Comparison of ENCODE assay signal across 17 cellular contexts in the genomic region with DNA sequence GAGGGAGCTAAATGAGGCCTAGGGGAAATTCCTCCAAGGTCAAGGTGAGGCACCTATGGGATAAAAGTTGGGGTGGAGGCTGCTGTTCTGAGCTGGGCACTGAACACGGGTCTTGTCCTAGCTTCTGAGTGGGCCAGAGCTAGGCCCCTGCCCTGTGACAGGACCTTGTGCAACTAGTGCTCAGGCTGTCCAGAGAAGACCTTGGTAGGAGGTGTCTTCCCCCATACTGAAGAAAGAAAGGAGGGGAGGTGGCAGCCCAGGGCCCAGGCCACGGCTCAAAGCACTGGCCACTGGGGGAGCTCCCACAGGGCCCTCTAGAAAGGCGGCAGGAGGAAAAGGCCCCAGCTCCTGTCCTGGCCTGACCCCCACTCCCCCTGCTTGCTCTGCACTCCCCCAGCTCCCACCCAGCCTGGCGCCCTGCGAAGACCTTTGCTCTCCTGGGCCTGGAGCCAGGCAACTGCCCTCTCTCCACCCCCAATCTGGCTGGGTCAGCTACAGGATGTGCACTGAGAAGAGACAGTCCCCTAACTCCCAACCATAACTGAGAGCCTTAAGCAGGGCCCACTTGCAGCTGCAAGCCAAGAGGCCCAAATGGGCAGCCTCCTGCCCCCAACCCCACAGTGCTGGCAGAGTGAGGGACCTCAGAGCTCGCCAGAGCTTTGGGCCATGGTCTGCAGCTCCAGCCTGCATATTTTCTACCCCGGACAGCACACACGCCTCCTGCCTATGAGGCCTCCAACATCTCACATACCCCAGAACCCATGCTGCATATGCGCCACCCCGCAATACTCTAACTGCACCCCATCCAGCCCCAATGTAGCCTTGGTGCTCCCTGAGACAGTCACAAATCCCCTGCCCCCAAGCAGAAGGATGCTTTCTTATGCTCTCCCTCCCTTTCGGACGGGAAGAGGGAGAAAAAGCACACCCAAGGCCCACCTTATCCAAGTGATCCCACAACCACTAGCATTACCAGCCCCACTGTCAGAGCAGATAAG. TPM values are rescaled to one million over a fixed set of nuclear protein-coding genes. Genes with fewer than 3 reads are reported as not detected.
DNase-seq lines count a peak whose midpoint lies in the region; ATAC-seq and TF ChIP-seq lines count a peak whose summit lies in the region.
"Had no signal": no experiment of that assay in that cellular context is flagged by ENCODE, and none has a peak within 500 bp of the region (broad histone marks: within the 10 kb centered on the region; RNA-seq: fewer than 3 reads in every experiment).

No MANE protein-coding gene starts in this region.

- H3K9me3 ChIP-seq in heart right ventricle = no peaks in the 10 kb centered on the region
- H3K9me3 ChIP-seq in vagina = no peaks in the 10 kb centered on the region

- H3K27ac ChIP-seq in heart right ventricle (peak overlapping the region in 9 of 10 donors; percentile 24 to 62 (median 47)), vagina (peak overlapping the region; percentile 78)
- H3K27ac ChIP-seq: epithelial cell of prostate had no signal

- POLR2A ChIA-PET in activated CD8-positive, alpha-beta T cell treated with anti-CD3 and anti-CD28 coated beads, Interleukin-2, amount 10 ng/mL, durations not matched to agents 7 days and 5 days (lab: Charles Lee) = no interaction called here
- POLR2A ChIA-PET in activated CD8-positive, alpha-beta T cell treated with anti-CD3 and anti-CD28 coated beads for 36 hours (lab: Charles Lee) = interaction anchor here (0.7 kb wide), 1 partner anchor 21 kb away, joined by 3 read pairs; no protein-coding TSS in a partner anchor

- no peak for ATAC-seq in activated CD8-positive, alpha-beta T cell treated with anti-CD3 and anti-CD28 coated beads, Interleukin-2, amount 10 ng/mL, durations not matched to agents 7 days and 5 days
- ATAC-seq in activated CD8-positive, alpha-beta T cell treated with anti-CD3 and anti-CD28 coated beads for 36 hours = no peak
- peak in 7 of 8 donors; percentile 4 to 28 (median 14) for ATAC-seq in heart right ventricle
- ATAC-seq: activated CD4-positive, CD25-positive, alpha-beta regulatory T cell treated with anti-CD3 and anti-CD28 coated beads, Interleukin-2, amount 50 U/mL, for 24 hours; natural killer cell treated with Interleukin-12 subunit alpha and Interleukin-12 subunit beta and Interleukin-15 and Interleukin-18, amount 100 ng/mL, for 72 hours; stimulated activated naive B cell treated with anti-CD40 and anti-IgM and Interleukin-4, amounts not matched to agents 10 μg/mL and 1 μg/mL and 100 μg/mL, for 72 hours had no signal

- intact Hi-C loops in activated CD8-positive, alpha-beta T cell treated with anti-CD3 and anti-CD28 coated beads for 36 hours (cut with micrococcal nuclease) = no loop called here
- intact Hi-C loops in heart right ventricle (cut with DNase I) (no loop called here), vagina (cut with DNase I) (no loop called here)

- no peaks in the 10 kb centered on the region for H3K27me3 Mint-ChIP-seq in activated CD8-positive, alpha-beta T cell treated with anti-CD3 and anti-CD28 coated beads, Interleukin-2, amount 10 ng/mL, durations not matched to agents 7 days and 5 days (ENCODE audit: low read depth)
- no peaks in the 10 kb centered on the region for H3K27me3 Mint-ChIP-seq in activated CD8-positive, alpha-beta T cell treated with anti-CD3 and anti-CD28 coated beads for 36 hours
- H3K27me3 Mint-ChIP-seq in neural crest cell (ENCODE audit: low read depth) = no peaks in the 10 kb centered on the region
- H3K27me3 Mint-ChIP-seq: natural killer cell treated with Interleukin-12 subunit alpha and Interleukin-12 subunit beta and Interleukin-15 and Interleukin-18, amount 100 ng/mL, for 72 hours; stimulated activated naive B cell treated with anti-CD40 and anti-IgM and Interleukin-4, amounts not matched to agents 10 μg/mL and 1 μg/mL and 100 μg/mL, for 72 hours had no signal

- H3K4me3 ChIP-seq in heart right ventricle (no peak overlapping the region), vagina (no peak overlapping the region)

- 56 to 58% methylated on average over 12 of the region's 12 CpGs for WGBS in heart right ventricle, 2 donors

- no peak for TF ChIP-seq CTCF in activated CD8-positive, alpha-beta T cell treated with anti-CD3 and anti-CD28 coated beads for 36 hours (IDR thresholded peaks at IDR 0.05)
- TF ChIP-seq CTCF in heart right ventricle (IDR thresholded peaks at IDR 0.05) (peak in 2 of 9 donors; percentile 4 to 12), neural crest cell (conservative IDR thresholded peaks at IDR 0.05) (no peak), vagina (IDR thresholded peaks at IDR 0.05) (no peak)

- H3K4me1 ChIP-seq in heart right ventricle (peaks cover 53 to 100% (median 98%) of the 10 kb centered on the region in 9 donors), vagina (peaks cover 95% of the 10 kb centered on the region)

- no peak overlapping the region for H3K4me3 Mint-ChIP-seq in activated CD8-positive, alpha-beta T cell treated with anti-CD3 and anti-CD28 coated beads, Interleukin-2, amount 10 ng/mL, durations not matched to agents 7 days and 5 days
- no peak overlapping the region for H3K4me3 Mint-ChIP-seq in activated CD8-positive, alpha-beta T cell treated with anti-CD3 and anti-CD28 coated beads for 36 hours
- no peak overlapping the region for H3K4me3 Mint-ChIP-seq in neural crest cell
- H3K4me3 Mint-ChIP-seq: natural killer cell treated with Interleukin-12 subunit alpha and Interleukin-12 subunit beta and Interleukin-15 and Interleukin-18, amount 100 ng/mL, for 72 hours; stimulated activated naive B cell treated with anti-CD40 and anti-IgM and Interleukin-4, amounts not matched to agents 10 μg/mL and 1 μg/mL and 100 μg/mL, for 72 hours had no signal

- no peaks in the 10 kb centered on the region for H3K9me3 Mint-ChIP-seq in activated CD8-positive, alpha-beta T cell treated with anti-CD3 and anti-CD28 coated beads, Interleukin-2, amount 10 ng/mL, durations not matched to agents 7 days and 5 days (ENCODE audit: insufficient read depth)
- no peaks in the 10 kb centered on the region for H3K9me3 Mint-ChIP-seq in activated CD8-positive, alpha-beta T cell treated with anti-CD3 and anti-CD28 coated beads for 36 hours
- H3K9me3 Mint-ChIP-seq in neural crest cell = no peaks in the 10 kb centered on the region
- H3K9me3 Mint-ChIP-seq: natural killer cell treated with Interleukin-12 subunit alpha and Interleukin-12 subunit beta and Interleukin-15 and Interleukin-18, amount 100 ng/mL, for 72 hours; stimulated activated naive B cell treated with anti-CD40 and anti-IgM and Interleukin-4, amounts not matched to agents 10 μg/mL and 1 μg/mL and 100 μg/mL, for 72 hours had no signal

- peaks cover 10% of the 10 kb centered on the region for H3K4me1 Mint-ChIP-seq in activated CD8-positive, alpha-beta T cell treated with anti-CD3 and anti-CD28 coated beads, Interleukin-2, amount 10 ng/mL, durations not matched to agents 7 days and 5 days (ENCODE audit: low read depth)
- no peaks in the 10 kb centered on the region for H3K4me1 Mint-ChIP-seq in activated CD8-positive, alpha-beta T cell treated with anti-CD3 and anti-CD28 coated beads for 36 hours (ENCODE audit: low read depth)
- H3K4me1 Mint-ChIP-seq in neural crest cell = peaks cover 7% of the 10 kb centered on the region

- no peak for DNase-seq in activated CD8-positive, alpha-beta T cell treated with anti-CD3 and anti-CD28 coated beads, Interleukin-2, amount 10 ng/mL, durations not matched to agents 7 days and 5 days
- no peak for DNase-seq in activated CD8-positive, alpha-beta T cell treated with anti-CD3 and anti-CD28 coated beads for 36 hours
- DNase-seq in heart right ventricle = peak; percentile 59 to 73
- no peak for DNase-seq in neural crest cell (ENCODE audit: low read depth, low spot score)
- no peak for DNase-seq in vagina (ENCODE audit: extremely low spot score in 2 of 2)
- DNase-seq in inferior parietal cortex (ENCODE audit: extremely low spot score) = no peak
- DNase-seq in activated naive CD4-positive, alpha-beta T cell (lab: John Stamatoyannopoulos, UW) = no peak
- no peak for DNase-seq in NCI-H1930 (lab: John Stamatoyannopoulos, UW)
- DNase-seq: 8988T; NCI-H1105; NCI-H510A treated with DMSO at 0.1 percent for 48 hours; stimulated activated naive B cell treated with anti-CD40 and anti-IgM and Interleukin-4, amounts not matched to agents 10 μg/mL and 1 μg/mL and 100 μg/mL, for 72 hours had no signal

- H3K36me3 ChIP-seq in heart right ventricle = peaks cover 0 to 76% (median 0%) of the 10 kb centered on the region in 9 donors
- peaks cover 0 to 6% of the 10 kb centered on the region in 2 donors for H3K36me3 ChIP-seq in vagina

- peak overlapping the region; percentile 20 for H3K27ac Mint-ChIP-seq in activated CD8-positive, alpha-beta T cell treated with anti-CD3 and anti-CD28 coated beads, Interleukin-2, amount 10 ng/mL, durations not matched to agents 7 days and 5 days
- no peak overlapping the region for H3K27ac Mint-ChIP-seq in activated CD8-positive, alpha-beta T cell treated with anti-CD3 and anti-CD28 coated beads for 36 hours
- H3K27ac Mint-ChIP-seq in neural crest cell (ENCODE audit: unreplicated experiment) = peak overlapping the region; percentile 90

- no peaks in the 10 kb centered on the region for H3K27me3 ChIP-seq in heart right ventricle
- no peaks in the 10 kb centered on the region for H3K27me3 ChIP-seq in vagina

- no peak for TF ChIP-seq POLR2A in vagina (IDR thresholded peaks at IDR 0.05)

- CTCF ChIA-PET in activated CD8-positive, alpha-beta T cell treated with anti-CD3 and anti-CD28 coated beads, Interleukin-2, amount 10 ng/mL, durations not matched to agents 7 days and 5 days (lab: Charles Lee) = interaction anchor here (0.6 to 4.8 kb wide), 6 partner anchors 10 to 162 kb away, joined by 3 to 52 read pairs (median 4); no protein-coding TSS in a partner anchor
- CTCF ChIA-PET in activated CD8-positive, alpha-beta T cell treated with anti-CD3 and anti-CD28 coated beads for 36 hours (lab: Charles Lee) = interaction anchor here (1.0 to 7.0 kb wide), 13 partner anchors 10 to 492 kb away, joined by 3 to 94 read pairs (median 6); a partner anchor contains a TSS

- peaks cover 2% of the 10 kb centered on the region for H3K36me3 Mint-ChIP-seq in activated CD8-positive, alpha-beta T cell treated with anti-CD3 and anti-CD28 coated beads, Interleukin-2, amount 10 ng/mL, durations not matched to agents 7 days and 5 days (ENCODE audit: low read depth)
- no peaks in the 10 kb centered on the region for H3K36me3 Mint-ChIP-seq in activated CD8-positive, alpha-beta T cell treated with anti-CD3 and anti-CD28 coated beads for 36 hours (ENCODE audit: low read depth)
- no peaks in the 10 kb centered on the region for H3K36me3 Mint-ChIP-seq in neural crest cell (ENCODE audit: low read depth)
- H3K36me3 Mint-ChIP-seq: natural killer cell treated with Interleukin-12 subunit alpha and Interleukin-12 subunit beta and Interleukin-15 and Interleukin-18, amount 100 ng/mL, for 72 hours had no signal

RNA-seq across cellular contexts. Expression of a gene that starts 15.3 kb away (rescaled TPM):
- not detected for total RNA-seq in activated CD8-positive, alpha-beta T cell treated with anti-CD3 and anti-CD28 coated beads, Interleukin-2, amount 10 ng/mL, durations not matched to agents 7 days and 5 days
- total RNA-seq in activated CD8-positive, alpha-beta T cell treated with anti-CD3 and anti-CD28 coated beads for 36 hours = 1 to 10 TPM; 1.6 to 2.3 TPM
- total RNA-seq in heart right ventricle (1 to 10 TPM in 1 of 10 donors, under 1 TPM in 8, not detected in 1; 0.16 to 1.4 (median 0.57) TPM), neural crest cell (3.8 and 4.7 TPM in 2 replicates), vagina (30.2 TPM)
- polyA plus RNA-seq in heart right ventricle = under 1 TPM; 0.41 to 0.51 TPM
- total RNA-seq: natural killer cell treated with Interleukin-12 subunit alpha and Interleukin-12 subunit beta and Interleukin-15 and Interleukin-18, amount 100 ng/mL, for 72 hours had no signal

RNA-seq across cellular contexts. Expression of a gene that starts 29.9 kb away (rescaled TPM):
- under 1 TPM in 1 of 2 experiments, not detected in 1; 0.26 TPM for total RNA-seq in activated CD8-positive, alpha-beta T cell treated with anti-CD3 and anti-CD28 coated beads, Interleukin-2, amount 10 ng/mL, durations not matched to agents 7 days and 5 days
- under 1 TPM; 0.54 to 0.60 TPM for total RNA-seq in activated CD8-positive, alpha-beta T cell treated with anti-CD3 and anti-CD28 coated beads for 36 hours
- total RNA-seq in heart right ventricle (1 to 10 TPM; 3.2 to 6.3 (median 4.2) TPM), neural crest cell (9.5 and 10.2 TPM in 2 replicates), vagina (22.3 TPM)
- 1 to 10 TPM; 3.6 to 4.4 TPM for polyA plus RNA-seq in heart right ventricle

RNA-seq across cellular contexts. Expression of a gene that starts 34.7 kb away (rescaled TPM):
- 10 to 100 TPM; 52.7 to 58.1 TPM for total RNA-seq in activated CD8-positive, alpha-beta T cell treated with anti-CD3 and anti-CD28 coated beads, Interleukin-2, amount 10 ng/mL, durations not matched to agents 7 days and 5 days
- 10 to 100 TPM; 17.5 to 18.2 TPM for total RNA-seq in activated CD8-positive, alpha-beta T cell treated with anti-CD3 and anti-CD28 coated beads for 36 hours
- total RNA-seq in heart right ventricle (10 to 100 TPM; 57.4 to 84.7 (median 67.5) TPM), neural crest cell (54.7 and 55.4 TPM in 2 replicates), vagina (110 TPM)
- 10 to 100 TPM; 12.8 to 73.3 TPM for polyA plus RNA-seq in heart right ventricle

RNA-seq across cellular contexts. Expression of a gene that starts 37.1 kb away (rescaled TPM):
- not detected for total RNA-seq in activated CD8-positive, alpha-beta T cell treated with anti-CD3 and anti-CD28 coated beads, Interleukin-2, amount 10 ng/mL, durations not matched to agents 7 days and 5 days
- not detected for total RNA-seq in activated CD8-positive, alpha-beta T cell treated with anti-CD3 and anti-CD28 coated beads for 36 hours
- total RNA-seq in heart right ventricle = not detected
- under 1 TPM in 1 of 2 donors, not detected in 1; 0.10 TPM for polyA plus RNA-seq in heart right ventricle
- total RNA-seq in neural crest cell = not detected in 2 replicates
- total RNA-seq in vagina = not detected
- total RNA-seq: HT1080; natural killer cell treated with Interleukin-12 subunit alpha and Interleukin-12 subunit beta and Interleukin-15 and Interleukin-18, amount 100 ng/mL, for 72 hours; SK-MEL-5 had no signal

RNA-seq across cellular contexts. Expression of a gene that starts 52.9 kb away (rescaled TPM):
- total RNA-seq in activated CD8-positive, alpha-beta T cell treated with anti-CD3 and anti-CD28 coated beads, Interleukin-2, amount 10 ng/mL, durations not matched to agents 7 days and 5 days = not detected
- not detected for total RNA-seq in activated CD8-positive, alpha-beta T cell treated with anti-CD3 and anti-CD28 coated beads for 36 hours
- total RNA-seq in heart right ventricle (10 to 100 TPM in 1 of 10 donors, 1 to 10 TPM in 9; 6.4 to 15.9 (median 9.0) TPM), neural crest cell (3.4 and 4.7 TPM in 2 replicates), vagina (28.2 TPM)
- polyA plus RNA-seq in heart right ventricle = 10 to 100 TPM; 21.1 to 26.1 TPM
- total RNA-seq: HT1080 had no signal

Comparison
In these comparisons a context has a peak if more than half of its experiments do, and no peak if none do; other contexts are left out.
1. ATAC-seq: peak in heart right ventricle (7 of 8); none in activated CD8-positive, alpha-beta T cell treated with anti-CD3 and anti-CD28 coated beads, Interleukin-2, amount 10 ng/mL, durations not matched to agents 7 days and 5 days (single experiment) and activated CD8-positive, alpha-beta T cell treated with anti-CD3 and anti-CD28 coated beads for 36 hours (single experiment).
2. DNase-seq: peak in heart right ventricle (2 of 2); none in activated CD8-positive, alpha-beta T cell treated with anti-CD3 and anti-CD28 coated beads, Interleukin-2, amount 10 ng/mL, durations not matched to agents 7 days and 5 days (single experiment), activated CD8-positive, alpha-beta T cell treated with anti-CD3 and anti-CD28 coated beads for 36 hours (single experiment), neural crest cell (single experiment), vagina (0 of 2), inferior parietal cortex (single experiment), activated naive CD4-positive, alpha-beta T cell (0 of 4) and NCI-H1930 (0 of 2).